ENCODE assay signal across 8 cellular contexts in the genomic region with DNA sequence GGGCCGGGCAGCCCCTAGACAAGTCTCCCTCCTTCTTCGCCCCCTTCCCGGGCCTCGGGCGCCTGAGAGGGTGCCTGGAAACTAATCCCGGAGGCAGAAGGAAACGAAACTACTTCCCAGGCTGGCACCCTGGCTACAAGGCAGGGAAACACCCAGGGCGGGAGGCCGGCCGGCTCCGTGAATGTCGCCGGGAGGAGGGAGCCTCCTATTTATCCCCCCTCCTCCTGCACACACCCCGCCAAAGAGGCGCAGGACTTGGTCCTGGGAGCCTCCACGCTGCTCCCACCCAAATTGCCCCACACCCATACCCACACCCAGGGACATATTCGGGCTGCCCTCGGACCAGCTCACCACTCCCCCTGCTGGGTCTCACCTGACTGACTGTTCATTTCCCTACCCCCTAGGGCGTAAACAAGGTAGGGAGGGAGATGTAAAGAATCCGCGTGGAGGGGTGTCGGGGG. TPM values are rescaled to one million over a fixed set of nuclear protein-coding genes. Genes with fewer than 3 reads are reported as not detected.
DNase-seq lines count a peak whose midpoint lies in the region; ATAC-seq, FAIRE-seq and TF ChIP-seq lines count a peak whose summit lies in the region.

A gene with protein sequence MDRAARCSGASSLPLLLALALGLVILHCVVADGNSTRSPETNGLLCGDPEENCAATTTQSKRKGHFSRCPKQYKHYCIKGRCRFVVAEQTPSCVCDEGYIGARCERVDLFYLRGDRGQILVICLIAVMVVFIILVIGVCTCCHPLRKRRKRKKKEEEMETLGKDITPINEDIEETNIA (minus strand): TSS at position 183 of the 461 bp plus-strand sequence. CDS start 198 bp downstream, outside the sequence.

- TF ChIP-seq CTCF in epithelial cell of proximal tubule (conservative IDR thresholded peaks at IDR 0.05; ENCODE audit: low read depth, low read length) = peak; percentile 57

- no peaks in the 10 kb centered on the region for H3K4me1 Mint-ChIP-seq in CD8-positive, alpha-beta memory T cell

- H3K36me3 ChIP-seq in CD8-positive, alpha-beta memory T cell (ENCODE audit: insufficient read depth, low read length) = no peaks in the 10 kb centered on the region

- CTCF ChIA-PET in CD8-positive, alpha-beta memory T cell (lab: Charles Lee) = no interaction called here

- no peak for TF ChIP-seq POLR2A in H54 (IDR thresholded peaks at IDR 0.05; ENCODE audit: low read depth, low read length)

- H3K27me3 ChIP-seq in CD8-positive, alpha-beta memory T cell (ENCODE audit: insufficient read depth, low read length, poor library complexity, severe bottlenecking) = no peaks in the 10 kb centered on the region

- peak within 1 kb of the TSS in 1 of 7 donors; percentile 6 for H3K4me3 Mint-ChIP-seq in CD8-positive, alpha-beta memory T cell

- H3K4me3 ChIP-seq in epithelial cell of proximal tubule (ENCODE audit: low read depth, low read length) = peak within 1 kb of the TSS; percentile 81
- H3K4me3 ChIP-seq in CD8-positive, alpha-beta memory T cell (ENCODE audit: low read length) = no peak within 1 kb of the TSS

- no peak within 1 kb of the TSS for H3K27ac ChIP-seq in CD8-positive, alpha-beta memory T cell (ENCODE audit: low read depth, low read length)

- peaks cover 0 to 15% (median 2%) of the 10 kb centered on the region in 5 donors for H3K9me3 Mint-ChIP-seq in CD8-positive, alpha-beta memory T cell

- H3K36me3 Mint-ChIP-seq in CD8-positive, alpha-beta memory T cell = no peaks in the 10 kb centered on the region

- H3K4me1 ChIP-seq in CD8-positive, alpha-beta memory T cell (ENCODE audit: insufficient read depth, low read length) = no peaks in the 10 kb centered on the region

- DNase-seq in AG20443 (ENCODE audit: low spot score) = peak; percentile 33
- peak; percentile 9 for DNase-seq in H54 (ENCODE audit: insufficient read length, low spot score)
- peak; percentile 75 for DNase-seq in RKO (ENCODE audit: low spot score)
- DNase-seq in epithelial cell of proximal tubule (ENCODE audit: low read depth) = peak; percentile 6
- peak; percentile 61 for DNase-seq in mucosa of gallbladder (ENCODE audit: low spot score)
- no peak for DNase-seq in CD8-positive, alpha-beta memory T cell
- no peak for DNase-seq in SKM-1 treated with dmso at 0.1 percent for 144 hours (lab: John Stamatoyannopoulos, UW; ENCODE audit: unreplicated experiment)

- no peak for ATAC-seq in GM18909 (IDR thresholded peaks at IDR 0.05; ENCODE audit: poor library complexity, unreplicated experiment)

- peaks cover 15 to 24% of the 10 kb centered on the region in 2 donors for H3K27me3 Mint-ChIP-seq in CD8-positive, alpha-beta memory T cell

- POLR2A ChIA-PET in CD8-positive, alpha-beta memory T cell (lab: Charles Lee) = no interaction called here

- no peak for FAIRE-seq in H54 (lab: Jason Lieb, UNC)

- H3K9me3 ChIP-seq in CD8-positive, alpha-beta memory T cell (ENCODE audit: low read length) = no peaks in the 10 kb centered on the region

- no peak within 1 kb of the TSS for H3K27ac Mint-ChIP-seq in CD8-positive, alpha-beta memory T cell

RNA-seq across cellular contexts. Expression of the gene that starts here (rescaled TPM):
- total RNA-seq in epithelial cell of proximal tubule (3.6 and 5.4 TPM in 2 replicates), mucosa of gallbladder (10.3 TPM)
- total RNA-seq in CD8-positive, alpha-beta memory T cell = not detected
- polyA plus RNA-seq in CD8-positive, alpha-beta memory T cell = not detected

Comparison
In these comparisons a context has a peak if more than half of its experiments do, and no peak if none do; other contexts are left out.
1. DNase-seq: peak in AG20443 (single experiment), H54 (single experiment), RKO (single experiment), epithelial cell of proximal tubule (single experiment) and mucosa of gallbladder (single experiment); none in CD8-positive, alpha-beta memory T cell (0 of 5) and SKM-1 treated with dmso at 0.1 percent for 144 hours (single experiment).